19 cellular contexts compared by ENCODE assay signal in the genomic region with DNA sequence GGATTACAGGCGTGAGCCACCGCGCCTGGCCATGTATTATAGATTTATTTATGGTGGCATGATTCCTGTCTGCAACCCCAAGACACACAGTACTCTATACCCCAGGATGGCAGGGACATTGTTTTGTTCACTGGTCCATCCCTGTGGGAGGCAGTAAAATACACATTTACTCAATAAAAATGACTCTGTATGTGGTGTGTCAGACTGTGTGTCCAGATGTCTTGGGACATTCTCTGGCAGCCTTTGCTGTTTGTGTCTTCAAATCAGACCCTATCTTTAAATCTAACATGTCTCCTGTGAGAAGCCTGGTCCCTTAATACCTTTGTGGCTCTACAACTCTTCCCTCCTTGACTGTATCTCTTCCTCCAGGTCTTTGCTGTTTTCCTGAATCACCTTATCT. TPM values are rescaled to one million over a fixed set of nuclear protein-coding genes. Genes with fewer than 3 reads are reported as not detected.
DNase-seq lines count a peak whose midpoint lies in the region; ATAC-seq and TF ChIP-seq lines count a peak whose summit lies in the region.
"Had no signal": no experiment of that assay in that cellular context is flagged by ENCODE, and none has a peak within 500 bp of the region (broad histone marks: within the 10 kb centered on the region; RNA-seq: fewer than 3 reads in every experiment).

No MANE protein-coding gene starts in this region.

- H3K4me1 ChIP-seq in GM23248 (ENCODE audit: insufficient read depth) (peaks cover 22% of the 10 kb centered on the region), adipocyte (ENCODE audit: control insufficient read depth, insufficient read depth, low read length) (peaks cover 29% of the 10 kb centered on the region), gastroesophageal sphincter (peaks cover 0 to 59% (median 24%) of the 10 kb centered on the region in 3 donors)

- no peak for TF ChIP-seq EP300 in gastroesophageal sphincter (IDR thresholded peaks at IDR 0.05)

- H3K4me3 Mint-ChIP-seq in natural killer cell treated with Interleukin-12 subunit alpha and Interleukin-12 subunit beta and Interleukin-15 and Interleukin-18, amount 100 ng/mL, for 72 hours: peak overlapping the region; percentile 38

- no peaks in the 10 kb centered on the region for H4K20me1 ChIP-seq in GM23248 (ENCODE audit: insufficient read depth)
- H4K20me1 ChIP-seq: BLaER1 treated with 17β-estradiol and CSF1 and Interleukin-3, amounts not matched to agents 10 nM and 100 nM had no signal

- H3K27me3 ChIP-seq in GM23248 (replicated peaks; ENCODE audit: insufficient read depth): no peaks in the 10 kb centered on the region
- H3K27me3 ChIP-seq in adipocyte (replicated peaks; ENCODE audit: control insufficient read depth, insufficient read depth, low read length): no peaks in the 10 kb centered on the region
- no peaks in the 10 kb centered on the region for H3K27me3 ChIP-seq in gastroesophageal sphincter
- H3K27me3 ChIP-seq: BLaER1 treated with 17β-estradiol and CSF1 and Interleukin-3, amounts not matched to agents 10 nM and 100 nM; Peyer's patch had no signal

- no peak for TF ChIP-seq CTCF in gastroesophageal sphincter (IDR thresholded peaks at IDR 0.05)

- peak; percentile 13 for DNase-seq in NCI-H146 (lab: John Stamatoyannopoulos, UW)
- no peak for DNase-seq in NCI-H146 treated with DMSO at 0.1 percent for 48 hours (lab: John Stamatoyannopoulos, UW; ENCODE audit: unreplicated experiment)
- peak; percentile 40 for DNase-seq in GM23248
- no peak for DNase-seq in adipocyte (ENCODE audit: low read depth)
- no peak for DNase-seq in natural killer cell treated with Interleukin-12 subunit alpha and Interleukin-12 subunit beta and Interleukin-15 and Interleukin-18, amount 100 ng/mL, for 72 hours (ENCODE audit: low spot score)
- DNase-seq in NCI-H748 treated with DMSO at 0.1 percent for 48 hours (lab: John Stamatoyannopoulos, UW): no peak
- DNase-seq: activated CD4-positive, alpha-beta T cell treated with anti-CD3 and anti-CD28 coated beads, Interleukin-2, amount 50 U/mL, for 48 hours; activated gamma-delta T cell treated with Interleukin-2 at 50 U/mL for 16 hours; DMS153; left ventricle myocardium inferior; NCI-H2171; NCI-H82; Peyer's patch; psoas muscle had no signal

- H2AFZ ChIP-seq in GM23248: no peak overlapping the region

- in situ Hi-C loops in GM23248 (cut with MboI): no loop called here

- WGBS in GM23248 (ENCODE audit: low coverage in 1 of 2, low lambda C conversion rate in 2 of 2, missing lambda C conversion rate in 2 of 2), 2 experiments: 85 to 88% methylated on average over 3 of the region's 3 CpGs
- WGBS in gastroesophageal sphincter (ENCODE audit: low coverage in 1 of 2), 2 donors: 84% methylated on average over 3 of the region's 3 CpGs; no CpG with 5 or more reads in 1 of the 2 donors

- H3K36me3 ChIP-seq in GM23248 (ENCODE audit: low read depth) (peaks cover 6% of the 10 kb centered on the region; the same call in 1 of the 2 replicates), adipocyte (ENCODE audit: control insufficient read depth, insufficient read depth, low read length, severe bottlenecking) (peaks cover 12% of the 10 kb centered on the region), gastroesophageal sphincter (peaks cover 0 to 18% of the 10 kb centered on the region in 2 donors)

- H3K4me1 Mint-ChIP-seq in natural killer cell treated with Interleukin-12 subunit alpha and Interleukin-12 subunit beta and Interleukin-15 and Interleukin-18, amount 100 ng/mL, for 72 hours (ENCODE audit: low read depth in 2 of 2): peaks cover 16 to 30% of the 10 kb centered on the region in 2 donors

- H3K9ac ChIP-seq in GM23248 (peak overlapping the region; percentile 20; the same call in 1 of the 2 replicates), adipocyte (ENCODE audit: low read length) (peak overlapping the region; percentile 27)

- no peaks in the 10 kb centered on the region for H3K27me3 Mint-ChIP-seq in natural killer cell treated with Interleukin-12 subunit alpha and Interleukin-12 subunit beta and Interleukin-15 and Interleukin-18, amount 100 ng/mL, for 72 hours

- H3K27ac ChIP-seq in GM23248: no peak overlapping the region
- no peak overlapping the region for H3K27ac ChIP-seq in gastroesophageal sphincter
- H3K27ac ChIP-seq: 22Rv1; BLaER1 treated with 17β-estradiol and CSF1 and Interleukin-3, amounts not matched to agents 10 nM and 100 nM; coronary artery; left ventricle myocardium inferior; Peyer's patch had no signal

- no peaks in the 10 kb centered on the region for H3K9me3 Mint-ChIP-seq in natural killer cell treated with Interleukin-12 subunit alpha and Interleukin-12 subunit beta and Interleukin-15 and Interleukin-18, amount 100 ng/mL, for 72 hours

- H3K4me3 ChIP-seq in GM23248 (no peak overlapping the region), adipocyte (ENCODE audit: low read length) (no peak overlapping the region), gastroesophageal sphincter (no peak overlapping the region)
- H3K4me3 ChIP-seq: BLaER1 treated with 17β-estradiol and CSF1 and Interleukin-3, amounts not matched to agents 10 nM and 100 nM; coronary artery; left ventricle myocardium inferior; Peyer's patch; psoas muscle had no signal

- no peaks in the 10 kb centered on the region for H3K9me2 ChIP-seq in GM23248 (ENCODE audit: insufficient read depth)

- H3K9me3 ChIP-seq in GM23248 (ENCODE audit: low read depth) (no peaks in the 10 kb centered on the region), adipocyte (ENCODE audit: control insufficient read depth, low read length) (no peaks in the 10 kb centered on the region), gastroesophageal sphincter (no peaks in the 10 kb centered on the region)
- H3K9me3 ChIP-seq: BLaER1 treated with 17β-estradiol and CSF1 and Interleukin-3, amounts not matched to agents 10 nM and 100 nM; left ventricle myocardium inferior; Peyer's patch; psoas muscle had no signal

- H3K4me2 ChIP-seq in GM23248 (ENCODE audit: unreplicated experiment): no peak overlapping the region
- H3K4me2 ChIP-seq: BLaER1 treated with 17β-estradiol and CSF1 and Interleukin-3, amounts not matched to agents 10 nM and 100 nM had no signal

- H3K79me2 ChIP-seq in GM23248 (ENCODE audit: insufficient read depth): peaks cover 43% of the 10 kb centered on the region

- peaks cover 12% of the 10 kb centered on the region; the same call in 1 of the 2 replicates for H3F3A ChIP-seq in GM23248 (ENCODE audit: insufficient read depth)

- ATAC-seq in natural killer cell treated with Interleukin-12 subunit alpha and Interleukin-12 subunit beta and Interleukin-15 and Interleukin-18, amount 100 ng/mL, for 72 hours: no peak
- ATAC-seq in gastroesophageal sphincter: no peak
- ATAC-seq in HG02884 (IDR thresholded peaks at IDR 0.05; ENCODE audit: unreplicated experiment): no peak
- ATAC-seq: psoas muscle had no signal

- peak overlapping the region; percentile 84 to 91 for H3K27ac Mint-ChIP-seq in natural killer cell treated with Interleukin-12 subunit alpha and Interleukin-12 subunit beta and Interleukin-15 and Interleukin-18, amount 100 ng/mL, for 72 hours

- TF ChIP-seq POLR2A in gastroesophageal sphincter (IDR thresholded peaks at IDR 0.05): no peak

- H3K36me3 Mint-ChIP-seq in natural killer cell treated with Interleukin-12 subunit alpha and Interleukin-12 subunit beta and Interleukin-15 and Interleukin-18, amount 100 ng/mL, for 72 hours: no peaks in the 10 kb centered on the region

RNA-seq across cellular contexts. Expression of a gene that starts 1.7 kb away (rescaled TPM):
- total RNA-seq in GM23248 (2014; rRNA removed; shearing (Covaris generic)): 19.2 and 22.7 TPM in 2 replicates
- polyA plus RNA-seq in GM23248 (2016; fragmentation: Nextera tagmentation; extraction: Ambion mirVana): 50.1 and 56.9 TPM in 2 replicates
- total RNA-seq in natural killer cell treated with Interleukin-12 subunit alpha and Interleukin-12 subunit beta and Interleukin-15 and Interleukin-18, amount 100 ng/mL, for 72 hours: 100 to 1,000 TPM in 1 of 2 donors, 10 to 100 TPM in 1; 83.4 to 126 TPM
- total RNA-seq in gastroesophageal sphincter: 10 to 100 TPM; 16.8 to 25.8 (median 19.9) TPM

RNA-seq across cellular contexts. Expression of a gene that starts 6.7 kb away (rescaled TPM):
- 29.3 and 30.8 TPM in 2 replicates for total RNA-seq in GM23248 (2014; rRNA removed; shearing (Covaris generic))
- 37.0 and 39.3 TPM in 2 replicates for polyA plus RNA-seq in GM23248 (2016; fragmentation: Nextera tagmentation; extraction: Ambion mirVana)
- 10 to 100 TPM; 66.8 to 68.4 TPM for total RNA-seq in natural killer cell treated with Interleukin-12 subunit alpha and Interleukin-12 subunit beta and Interleukin-15 and Interleukin-18, amount 100 ng/mL, for 72 hours
- total RNA-seq in gastroesophageal sphincter: 10 to 100 TPM; 24.4 to 33.9 (median 26.0) TPM

RNA-seq across cellular contexts. Expression of a gene that starts 7.5 kb away (rescaled TPM):
- 0.76 and 2.3 TPM in 2 replicates for total RNA-seq in GM23248 (2014; rRNA removed; shearing (Covaris generic))
- 2.6 and 3.0 TPM in 2 replicates for polyA plus RNA-seq in GM23248 (2016; fragmentation: Nextera tagmentation; extraction: Ambion mirVana)
- 1 to 10 TPM in 1 of 2 donors, under 1 TPM in 1; 0.71 to 1.6 TPM for total RNA-seq in natural killer cell treated with Interleukin-12 subunit alpha and Interleukin-12 subunit beta and Interleukin-15 and Interleukin-18, amount 100 ng/mL, for 72 hours
- 1 to 10 TPM in 1 of 4 donors, under 1 TPM in 3; 0.39 to 1.4 (median 0.69) TPM for total RNA-seq in gastroesophageal sphincter

RNA-seq across cellular contexts. Expression of a gene that starts 17.3 kb away (rescaled TPM):
- total RNA-seq in GM23248 (2014; rRNA removed; shearing (Covaris generic)): 8.2 and 8.9 TPM in 2 replicates
- 11.1 and 12.0 TPM in 2 replicates for polyA plus RNA-seq in GM23248 (2016; fragmentation: Nextera tagmentation; extraction: Ambion mirVana)
- 10 to 100 TPM; 20.7 to 41.3 TPM for total RNA-seq in natural killer cell treated with Interleukin-12 subunit alpha and Interleukin-12 subunit beta and Interleukin-15 and Interleukin-18, amount 100 ng/mL, for 72 hours
- 1 to 10 TPM; 4.0 to 6.8 (median 4.8) TPM for total RNA-seq in gastroesophageal sphincter

RNA-seq across cellular contexts. Expression of a gene that starts 24.2 kb away (rescaled TPM):
- 68.1 and 83.1 TPM in 2 replicates for total RNA-seq in GM23248 (2014; rRNA removed; shearing (Covaris generic))
- 36.8 and 39.4 TPM in 2 replicates for polyA plus RNA-seq in GM23248 (2016; fragmentation: Nextera tagmentation; extraction: Ambion mirVana)
- 10 to 100 TPM; 18.1 to 19.3 TPM for total RNA-seq in natural killer cell treated with Interleukin-12 subunit alpha and Interleukin-12 subunit beta and Interleukin-15 and Interleukin-18, amount 100 ng/mL, for 72 hours
- 10 to 100 TPM; 31.9 to 46.9 (median 35.7) TPM for total RNA-seq in gastroesophageal sphincter

Comparison
In these comparisons a context has a peak if more than half of its experiments do, and no peak if none do; other contexts are left out.
1. DNase-seq: peak in NCI-H146 (single experiment) and GM23248 (single experiment); none in NCI-H146 treated with DMSO at 0.1 percent for 48 hours (single experiment), adipocyte (single experiment), natural killer cell treated with Interleukin-12 subunit alpha and Interleukin-12 subunit beta and Interleukin-15 and Interleukin-18, amount 100 ng/mL, for 72 hours (single experiment) and NCI-H748 treated with DMSO at 0.1 percent for 48 hours (single experiment).